In genomic region chr4:68404153-68404552, GRCh38 we compare ENCODE assay signal across 31 cellular contexts. TPM values are rescaled to one million over a fixed set of nuclear protein-coding genes. Genes with fewer than 3 reads are reported as not detected.
DNase-seq lines count a peak whose midpoint lies in the region; TF ChIP-seq lines count a peak whose summit lies in the region.
"Had no signal": no experiment of that assay in that cellular context is flagged by ENCODE, and none has a peak within 500 bp of the region (broad histone marks: within the 10 kb centered on the region; RNA-seq: fewer than 3 reads in every experiment).

No MANE protein-coding gene starts in this region.

- H3K9me3 ChIP-seq in NT2/D1 (ENCODE audit: insufficient read depth, low read length): peaks cover 36% of the 10 kb centered on the region; the same call in 1 of the 2 replicates
- H3K9me3 ChIP-seq in CD4-positive, alpha-beta memory T cell (ENCODE audit: control insufficient read depth in 1 of 2, low read length in 2 of 2): no peaks in the 10 kb centered on the region
- H3K9me3 ChIP-seq in spleen: no peaks in the 10 kb centered on the region
- H3K9me3 ChIP-seq: BLaER1, Caco-2, SJCRH30 had no signal

- intact Hi-C loops in CD4-positive, alpha-beta memory T cell (cut with micrococcal nuclease): no loop called here
- intact Hi-C loops in spleen (cut with DNase I; ENCODE audit: low total_unique reads): no loop called here

- H3K4me3 Mint-ChIP-seq in CD4-positive, alpha-beta memory T cell: no peak overlapping the region
- H3K4me3 Mint-ChIP-seq: CD4-positive, alpha-beta T cell; T-cell had no signal

- peak overlapping the region; percentile 100 for H3K4ac ChIP-seq in mesendoderm (ENCODE audit: low read depth, low read length)

- H3K27ac Mint-ChIP-seq in CD4-positive, alpha-beta memory T cell: peak overlapping the region in 1 of 7 donors; percentile 7
- H3K27ac Mint-ChIP-seq: CD4-positive, alpha-beta T cell; T-cell had no signal

- H3K36me3 ChIP-seq in H7 (replicated peaks; ENCODE audit: control insufficient read depth, insufficient read depth, low read length) (no peaks in the 10 kb centered on the region), NT2/D1 (ENCODE audit: insufficient read depth, insufficient read length, low read length) (no peaks in the 10 kb centered on the region), mesendoderm (ENCODE audit: control insufficient read depth, insufficient read depth, low read length) (no peaks in the 10 kb centered on the region), spleen (no peaks in the 10 kb centered on the region)
- H3K36me3 ChIP-seq in CD4-positive, alpha-beta memory T cell (ENCODE audit: insufficient read depth, low read length): no peaks in the 10 kb centered on the region
- H3K36me3 ChIP-seq: BLaER1, SJCRH30 had no signal

- H3K27me3 ChIP-seq in H7 (ENCODE audit: control insufficient read depth, insufficient read depth, low read length): no peaks in the 10 kb centered on the region
- no peaks in the 10 kb centered on the region for H3K27me3 ChIP-seq in NT2/D1 (ENCODE audit: insufficient read depth, insufficient read length)
- H3K27me3 ChIP-seq in mesendoderm (ENCODE audit: insufficient read depth, low read length, poor library complexity): no peaks in the 10 kb centered on the region
- no peaks in the 10 kb centered on the region for H3K27me3 ChIP-seq in CD4-positive, alpha-beta memory T cell (ENCODE audit: insufficient read depth, low read length)
- H3K27me3 ChIP-seq in spleen (replicated peaks in 1 of 7): no peaks in the 10 kb centered on the region
- H3K27me3 ChIP-seq: BLaER1 had no signal

- no peak overlapping the region for H2BK15ac ChIP-seq in mesendoderm (replicated peaks; ENCODE audit: low read depth)

- POLR2A ChIA-PET in CD4-positive, alpha-beta memory T cell (lab: Charles Lee; ENCODE audit: partially characterized antibody): no interaction called here

- no peak overlapping the region for H3K23ac ChIP-seq in mesendoderm (ENCODE audit: low read length)

- no peak for TF ChIP-seq CTCF in spleen (IDR thresholded peaks at IDR 0.05 in 8 of 11, conservative IDR thresholded peaks at IDR 0.05 in 3 of 11)

- no peak overlapping the region for H3K4me3 ChIP-seq in H7 (ENCODE audit: insufficient read depth, low read depth, low read length)
- H3K4me3 ChIP-seq in NT2/D1 (ENCODE audit: insufficient read length, low read depth): no peak overlapping the region
- no peak overlapping the region for H3K4me3 ChIP-seq in mesendoderm (ENCODE audit: low read length)
- no peak overlapping the region for H3K4me3 ChIP-seq in CD4-positive, alpha-beta memory T cell (ENCODE audit: low read length in 2 of 2)
- no peak overlapping the region for H3K4me3 ChIP-seq in spleen
- H3K4me3 ChIP-seq: BLaER1, K562, PC-9, SJCRH30 had no signal

- no peaks in the 10 kb centered on the region for H3K79me1 ChIP-seq in mesendoderm (ENCODE audit: low read length)

- no peaks in the 10 kb centered on the region for H3K27me3 Mint-ChIP-seq in CD4-positive, alpha-beta memory T cell
- H3K27me3 Mint-ChIP-seq: CD4-positive, alpha-beta T cell had no signal

- H3K9ac ChIP-seq in NT2/D1 (ENCODE audit: insufficient read length, low read depth) (no peak overlapping the region), mesendoderm (ENCODE audit: low read length) (no peak overlapping the region)
- H3K9ac ChIP-seq: BLaER1 had no signal

- no peaks in the 10 kb centered on the region for H3K4me1 ChIP-seq in NT2/D1 (ENCODE audit: insufficient read depth, insufficient read length)
- H3K4me1 ChIP-seq in mesendoderm (ENCODE audit: control insufficient read depth, low read depth, low read length): no peaks in the 10 kb centered on the region
- H3K4me1 ChIP-seq in CD4-positive, alpha-beta memory T cell (ENCODE audit: insufficient read depth, low read length): no peaks in the 10 kb centered on the region
- H3K4me1 ChIP-seq in spleen: no peaks in the 10 kb centered on the region
- H3K4me1 ChIP-seq: BLaER1, Caco-2, SJCRH30 had no signal

- H3K27ac ChIP-seq in mesendoderm (ENCODE audit: low read depth, low read length): peak overlapping the region; percentile 99
- H3K27ac ChIP-seq in CD4-positive, alpha-beta memory T cell (ENCODE audit: low read depth, low read length): no peak overlapping the region
- no peak overlapping the region for H3K27ac ChIP-seq in spleen
- H3K27ac ChIP-seq: BLaER1, HL-60, PC-9, SJCRH30 had no signal

- no peak overlapping the region for H4K5ac ChIP-seq in mesendoderm (ENCODE audit: low read length)

- no peak overlapping the region for H2AK5ac ChIP-seq in mesendoderm (ENCODE audit: low read length)

- H3K79me2 ChIP-seq in mesendoderm (ENCODE audit: control insufficient read depth, insufficient read depth, low read length): no peaks in the 10 kb centered on the region

- CTCF ChIA-PET in CD4-positive, alpha-beta memory T cell (lab: Charles Lee; ENCODE audit: partially characterized antibody): interaction anchor here (1.5 kb wide), 1 partner anchor 29 kb away, joined by 4 read pairs; no protein-coding TSS in a partner anchor

- peak overlapping the region; percentile 82 for H3K56ac ChIP-seq in mesendoderm (ENCODE audit: low read length)

- TF ChIP-seq POLR2A in spleen (IDR thresholded peaks at IDR 0.05): no peak

- DNase-seq in H7: peak; percentile 27
- DNase-seq in NT2/D1 (ENCODE audit: low read depth, low spot score): peak; percentile 39
- peak; percentile 92 for DNase-seq in iPS DF 4.7 (ENCODE audit: extremely low read depth, low spot score)
- peak; percentile 94 for DNase-seq in mesendoderm
- no peak for DNase-seq in activated T-cell treated with anti-CD3 and anti-CD28 coated beads, Interleukin-2, amount 50 U/mL, for 1 hour
- no peak for DNase-seq in COLO668 (lab: John Stamatoyannopoulos, UW; ENCODE audit: unreplicated experiment)
- no peak for DNase-seq in CD4-positive, alpha-beta memory T cell
- DNase-seq in spleen: no peak
- DNase-seq: Caco-2; CD4-positive, alpha-beta T cell; DMS 273 treated with DMSO at 0.1 percent for 48 hours; DMS79 treated with DMSO at 0.1 percent for 48 hours; HCEC 1CT; Kasumi-1; NCI-H1092 treated with DMSO at 0.1 percent for 48 hours; NCI-H1436 treated with DMSO at 0.1 percent for 48 hours; NCI-H187 treated with DMSO at 0.1 percent for 48 hours; NCI-H2171 treated with DMSO at 0.1 percent for 48 hours; NCI-H345; NCI-H524; NCI-H774; PC-9; SJCRH30; T-cell had no signal

- peaks cover 0 to 3% of the 10 kb centered on the region in 2 donors for H3K36me3 Mint-ChIP-seq in CD4-positive, alpha-beta memory T cell
- H3K36me3 Mint-ChIP-seq: T-cell had no signal

- H2BK5ac ChIP-seq in mesendoderm (ENCODE audit: low read length): peak overlapping the region; percentile 99

- peaks cover 0 to 2% (median 0%) of the 10 kb centered on the region in 8 donors for H3K9me3 Mint-ChIP-seq in CD4-positive, alpha-beta memory T cell
- H3K9me3 Mint-ChIP-seq: CD4-positive, alpha-beta T cell; T-cell had no signal

- no peak overlapping the region for H3K4me2 ChIP-seq in mesendoderm (ENCODE audit: low read length)
- H3K4me2 ChIP-seq: BLaER1, PC-9 had no signal

- H3K4me1 Mint-ChIP-seq in CD4-positive, alpha-beta memory T cell: peaks cover 0 to 4% (median 3%) of the 10 kb centered on the region in 4 donors
- H3K4me1 Mint-ChIP-seq: T-cell had no signal

- H2BK120ac ChIP-seq in mesendoderm (ENCODE audit: low read depth, low read length): peak overlapping the region; percentile 100

- H4K8ac ChIP-seq in mesendoderm (ENCODE audit: low read depth, low read length): no peak overlapping the region

- peak overlapping the region; percentile 94 for H3K18ac ChIP-seq in mesendoderm (ENCODE audit: low read length)

- WGBS in mesendoderm (ENCODE audit: extremely low coverage, insufficient coverage, low lambda C conversion rate): no CpG with 5 or more reads among the region's 2 CpGs
- WGBS in spleen, 5 donors: 44 to 70% (median 62%) methylated on average over 2 of the region's 2 CpGs

RNA-seq across cellular contexts. Expression of gene TMPRSS11E, which starts 43.1 kb away (rescaled TPM):
- total RNA-seq in H7 (2014; rRNA removed; shearing (Covaris generic)): 3.5 and 3.6 TPM in 2 replicates
- polyA plus RNA-seq in mesendoderm (2013, experiment 1 of 2): 4.8 TPM
- 5.3 TPM for polyA plus RNA-seq in mesendoderm (2013, experiment 2 of 2)
- not detected for total RNA-seq in CD4-positive, alpha-beta memory T cell
- polyA plus RNA-seq in CD4-positive, alpha-beta memory T cell: under 1 TPM in 1 of 2 donors, not detected in 1; 0.27 TPM
- under 1 TPM in 3 of 7 donors, not detected in 4; 0.16 to 0.60 (median 0.36) TPM for total RNA-seq in spleen
- polyA plus RNA-seq in spleen: under 1 TPM; 0.03 to 0.26 (median 0.13) TPM
- total RNA-seq: Caco-2; CD4-positive, alpha-beta T cell; K562; M059J; PC-9; Right ventricle myocardium inferior; RPMI7951; SJCRH30 had no signal
- polyA plus RNA-seq: AG04450, K562 had no signal

RNA-seq across cellular contexts. Expression of gene YTHDC1, which starts 54.3 kb away (rescaled TPM):
- 53.0 and 83.7 TPM in 2 replicates for total RNA-seq in H7 (2014; rRNA removed; shearing (Covaris generic))
- polyA plus RNA-seq in mesendoderm (2013, experiment 1 of 2): 86.3 TPM
- polyA plus RNA-seq in mesendoderm (2013, experiment 2 of 2): 87.6 TPM
- 100 to 1,000 TPM; 187 to 201 TPM for total RNA-seq in CD4-positive, alpha-beta memory T cell
- 10 to 100 TPM; 11.2 to 32.7 TPM for polyA plus RNA-seq in CD4-positive, alpha-beta memory T cell
- 100 to 1,000 TPM in 4 of 7 donors, 10 to 100 TPM in 3; 76.3 to 110 (median 101) TPM for total RNA-seq in spleen
- polyA plus RNA-seq in spleen: 10 to 100 TPM; 36.3 to 47.4 (median 38.0) TPM

Comparison
In these comparisons a context has a peak if more than half of its experiments do, and no peak if none do; other contexts are left out.
1. DNase-seq: peak in H7 (single experiment), NT2/D1 (single experiment), iPS DF 4.7 (single experiment) and mesendoderm (single experiment); none in activated T-cell treated with anti-CD3 and anti-CD28 coated beads, Interleukin-2, amount 50 U/mL, for 1 hour (single experiment), COLO668 (single experiment), CD4-positive, alpha-beta memory T cell (0 of 5) and spleen (single experiment).